In genomic region chr2:186423481-186423880, GRCh38 we compare ENCODE assay signal across 23 cellular contexts.
DNase-seq lines count a peak whose midpoint lies in the region; FAIRE-seq and TF ChIP-seq lines count a peak whose summit lies in the region.
"Had no signal": no experiment of that assay in that cellular context is flagged by ENCODE, and none has a peak within 500 bp of the region (broad histone marks: within the 10 kb centered on the region; RNA-seq: fewer than 3 reads in every experiment).

No MANE protein-coding gene starts in this region.

- TF ChIP-seq POLR2A in GM12891 (IDR thresholded peaks at IDR 0.05; ENCODE audit: low read depth, low read length): no peak

- H3K4me3 ChIP-seq in mammary epithelial cell (replicated peaks in 1 of 3; ENCODE audit: insufficient read depth in 1 of 3, low read depth in 2 of 3, low read length in 3 of 3): no peak overlapping the region
- H3K4me3 ChIP-seq: A549; BLaER1 treated with 17β-estradiol and CSF1 and Interleukin-3, amounts not matched to agents 10 nM and 100 nM; GM12878; GM23338 had no signal

- peak; percentile 38 for FAIRE-seq in GM12891 (lab: Jason Lieb, UNC)
- FAIRE-seq: A549, GM18507 had no signal

- no peaks in the 10 kb centered on the region for H3K4me1 ChIP-seq in mammary epithelial cell (ENCODE audit: insufficient read depth, low read length)
- H3K4me1 ChIP-seq: BE2C; BLaER1 treated with 17β-estradiol and CSF1 and Interleukin-3, amounts not matched to agents 10 nM and 100 nM had no signal

- H3K9ac ChIP-seq in mammary epithelial cell (ENCODE audit: insufficient read depth, low read length): no peak overlapping the region
- H3K9ac ChIP-seq: BLaER1 treated with 17β-estradiol and CSF1 and Interleukin-3, amounts not matched to agents 10 nM and 100 nM had no signal

- H3K4me1 Mint-ChIP-seq in progenitor cell of endocrine pancreas (ENCODE audit: low read depth): peaks cover 28% of the 10 kb centered on the region
- H3K4me1 Mint-ChIP-seq: CD14-positive monocyte had no signal

- no peak overlapping the region for H2AFZ ChIP-seq in mammary epithelial cell (ENCODE audit: low read depth, low read length)
- H2AFZ ChIP-seq: GM23338 had no signal

- TF ChIP-seq CTCF in progenitor cell of endocrine pancreas (IDR thresholded peaks at IDR 0.05; ENCODE audit: unreplicated experiment) (no peak), mammary epithelial cell (conservative IDR thresholded peaks at IDR 0.05 in 1 of 2, IDR thresholded peaks at IDR 0.05 in 1 of 2; ENCODE audit: extremely low read depth in 1 of 2, insufficient read depth in 1 of 2, low read depth in 1 of 2, low read length in 2 of 2) (no peak)

- BruUV-seq in mammary epithelial cell (replicated peaks; lab: Mats Ljungman, UMichigan): no TSS peak

- peak; percentile 7 for DNase-seq in NCI-H1092 treated with DMSO at 0.1 percent for 48 hours (lab: John Stamatoyannopoulos, UW)
- no peak for DNase-seq in NCI-H1092 (lab: John Stamatoyannopoulos, UW)
- no peak for DNase-seq in GM12891 (ENCODE audit: insufficient read length, low spot score)
- peak; percentile 56 for DNase-seq in NCI-H2029 treated with DMSO at 0.1 percent for 48 hours (lab: John Stamatoyannopoulos, UW)
- no peak for DNase-seq in progenitor cell of endocrine pancreas (ENCODE audit: low spot score, unreplicated experiment)
- DNase-seq in D341Med (ENCODE audit: low spot score): no peak
- no peak for DNase-seq in mammary epithelial cell
- DNase-seq: 8988T; ACHN; AML-193; BE2C; CD4-positive, alpha-beta T cell; CD8-positive, alpha-beta memory T cell; DMS79; EL; GDM1; H9 had no signal

- H3K36me3 ChIP-seq in mammary epithelial cell (ENCODE audit: insufficient read depth, low read length): no peaks in the 10 kb centered on the region
- H3K36me3 ChIP-seq: BE2C; BLaER1 treated with 17β-estradiol and CSF1 and Interleukin-3, amounts not matched to agents 10 nM and 100 nM had no signal

- in situ Hi-C loops in mammary epithelial cell (cut with MboI; ENCODE audit: low sequenced_read_pairs in 2 of 2): no loop called here

- intact Hi-C loops in mammary epithelial cell (cut with micrococcal nuclease): no loop called here

- H3K79me2 ChIP-seq in mammary epithelial cell (ENCODE audit: insufficient read depth, low read length): no peaks in the 10 kb centered on the region

- WGBS in mammary epithelial cell (ENCODE audit: low coverage, missing lambda C conversion rate): 100% methylated on average over 2 of the region's 2 CpGs

- no peaks in the 10 kb centered on the region for H3K9me3 Mint-ChIP-seq in progenitor cell of endocrine pancreas (ENCODE audit: low read depth)
- H3K9me3 Mint-ChIP-seq: CD14-positive monocyte; CD4-positive, alpha-beta T cell; CD8-positive, alpha-beta memory T cell; GM23338; H9 had no signal

- no peak overlapping the region for H3K27ac ChIP-seq in mammary epithelial cell (ENCODE audit: insufficient read depth, low read depth, low read length)
- H3K27ac ChIP-seq: A549; BLaER1 treated with 17β-estradiol and CSF1 and Interleukin-3, amounts not matched to agents 10 nM and 100 nM had no signal

- dilution Hi-C loops in mammary epithelial cell (cut with HindIII; ENCODE audit: low sequenced_read_pairs): no loop called here

- no peaks in the 10 kb centered on the region for H3K36me3 Mint-ChIP-seq in progenitor cell of endocrine pancreas (ENCODE audit: insufficient read depth)

- CTCF ChIA-PET in mammary epithelial cell (lab: Charles Lee; ENCODE audit: low non-redundant PET): no interaction called here

- H3K4me3 Mint-ChIP-seq in progenitor cell of endocrine pancreas (ENCODE audit: low read depth): no peak overlapping the region
- H3K4me3 Mint-ChIP-seq: CD14-positive monocyte; CD4-positive, alpha-beta T cell; CD8-positive, alpha-beta memory T cell; GM23338; H9 had no signal

- no peak overlapping the region for H3K4me2 ChIP-seq in mammary epithelial cell (ENCODE audit: insufficient read depth, low read depth, low read length)
- H3K4me2 ChIP-seq: A549; BLaER1 treated with 17β-estradiol and CSF1 and Interleukin-3, amounts not matched to agents 10 nM and 100 nM; GM23338 had no signal

- no peaks in the 10 kb centered on the region for H3K27me3 ChIP-seq in mammary epithelial cell (ENCODE audit: insufficient read depth, low read length)
- H3K27me3 ChIP-seq: BE2C; BLaER1 treated with 17β-estradiol and CSF1 and Interleukin-3, amounts not matched to agents 10 nM and 100 nM had no signal

- no peaks in the 10 kb centered on the region for H3K9me3 ChIP-seq in mammary epithelial cell (replicated peaks; ENCODE audit: insufficient read depth, low read length)
- H3K9me3 ChIP-seq: A549; BE2C; BLaER1 treated with 17β-estradiol and CSF1 and Interleukin-3, amounts not matched to agents 10 nM and 100 nM had no signal

- peak overlapping the region; percentile 19 for H3K27ac Mint-ChIP-seq in progenitor cell of endocrine pancreas
- H3K27ac Mint-ChIP-seq: CD14-positive monocyte; CD4-positive, alpha-beta T cell; GM23338 had no signal

- no peaks in the 10 kb centered on the region for H3K27me3 Mint-ChIP-seq in progenitor cell of endocrine pancreas
- H3K27me3 Mint-ChIP-seq: CD4-positive, alpha-beta T cell; CD8-positive, alpha-beta memory T cell had no signal

- no peaks in the 10 kb centered on the region for H4K20me1 ChIP-seq in mammary epithelial cell (ENCODE audit: insufficient read depth, low read length)
- H4K20me1 ChIP-seq: BLaER1 treated with 17β-estradiol and CSF1 and Interleukin-3, amounts not matched to agents 10 nM and 100 nM had no signal

TF ChIP-seq in GM12891, 5 proteins besides CTCF, POLR2A, EP300 and RAD21:
- TF ChIP-seq POU2F2 (IDR thresholded peaks at IDR 0.05; ENCODE audit: low read depth, low read length): no peak
- TF ChIP-seq SPI1 (IDR thresholded peaks at IDR 0.05; ENCODE audit: low read depth, low read length): no peak
- TF ChIP-seq PAX5 (IDR thresholded peaks at IDR 0.05; ENCODE audit: insufficient read depth, low read length, severe bottlenecking): no peak
- TF ChIP-seq TAF1 (IDR thresholded peaks at IDR 0.05; ENCODE audit: low read depth, low read length): no peak
- no peak for TF ChIP-seq POLR2AphosphoS5 (IDR thresholded peaks at IDR 0.05; ENCODE audit: low read depth, low read length)

Comparison
In these comparisons a context has a peak if more than half of its experiments do, and no peak if none do; other contexts are left out.
1. DNase-seq: peak in NCI-H1092 treated with DMSO at 0.1 percent for 48 hours (single experiment) and NCI-H2029 treated with DMSO at 0.1 percent for 48 hours (single experiment); none in NCI-H1092 (single experiment), GM12891 (single experiment), progenitor cell of endocrine pancreas (single experiment), D341Med (single experiment) and mammary epithelial cell (single experiment).